8 cellular contexts compared by ENCODE assay signal in the genomic region with DNA sequence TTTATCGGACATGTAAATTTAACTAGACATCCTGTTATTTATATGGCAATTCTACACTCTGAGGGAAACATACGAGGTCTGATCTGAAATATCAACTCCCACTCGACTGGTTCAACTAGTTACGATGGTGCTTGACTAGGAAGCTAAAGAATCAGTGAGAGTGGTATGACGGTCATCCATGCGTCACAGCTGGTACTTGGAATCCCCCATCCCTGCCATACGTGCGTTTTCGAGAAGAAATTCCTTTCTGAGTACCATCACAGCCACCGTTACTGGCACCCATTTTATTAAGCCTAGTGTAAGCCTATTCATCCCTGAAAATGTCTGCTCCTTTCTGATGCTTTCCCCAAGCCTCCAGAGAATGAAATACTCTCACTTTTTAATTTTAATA. TPM values are rescaled to one million over a fixed set of nuclear protein-coding genes. Genes with fewer than 3 reads are reported as not detected.
A peak's percentile ranks its signal among the peaks of the same experiment; 100 is the strongest.
DNase-seq lines count a peak whose midpoint lies in the region; TF ChIP-seq lines count a peak whose summit lies in the region.

No MANE protein-coding gene starts in this region.

- peak overlapping the region; percentile 22; the same call in 1 of the 2 replicates for H3K27ac ChIP-seq in MM.1S (ENCODE audit: low read length)

- H3K4me3 ChIP-seq in MM.1S (ENCODE audit: low read length), result peak overlapping the region; percentile 58
- H3K4me3 ChIP-seq in lower leg skin (ENCODE audit: low read depth, poor library complexity, severe bottlenecking), result no peak overlapping the region

- H4K20me1 ChIP-seq in MM.1S (ENCODE audit: insufficient read depth, low read length), result no peaks in the 10 kb centered on the region

- no peaks in the 10 kb centered on the region for H3K9me3 ChIP-seq in MM.1S (replicated peaks; ENCODE audit: insufficient read depth, low read length)

- no peaks in the 10 kb centered on the region for H3K27me3 ChIP-seq in MM.1S (replicated peaks; ENCODE audit: insufficient read depth, low read length)

- no peak for TF ChIP-seq POLR2A in lower leg skin (IDR thresholded peaks at IDR 0.05)

- no peaks in the 10 kb centered on the region for H3K9me3 Mint-ChIP-seq in endothelial cell (ENCODE audit: unreplicated experiment)
- no peaks in the 10 kb centered on the region for H3K9me3 Mint-ChIP-seq in nephron progenitor cell

- peak overlapping the region; percentile 62 for H3K4me2 ChIP-seq in MM.1S (ENCODE audit: low read depth, low read length)

- H3K9ac ChIP-seq in MM.1S (ENCODE audit: low read length), result peak overlapping the region; percentile 37; the same call in 1 of the 2 replicates

- TF ChIP-seq CTCF in MM.1S (IDR thresholded peaks at IDR 0.05; ENCODE audit: low read length), result no peak
- no peak for TF ChIP-seq CTCF in endothelial cell (IDR thresholded peaks at IDR 0.05; ENCODE audit: unreplicated experiment)
- no peak for TF ChIP-seq CTCF in nephron progenitor cell (IDR thresholded peaks at IDR 0.05)
- no peak for TF ChIP-seq CTCF in lower leg skin (IDR thresholded peaks at IDR 0.05)

- H3F3A ChIP-seq in MM.1S (ENCODE audit: insufficient read depth, low read length), result no peaks in the 10 kb centered on the region

- DNase-seq in DMS53 treated with DMSO at 0.1 percent for 48 hours (lab: John Stamatoyannopoulos, UW; ENCODE audit: unreplicated experiment) (peak; percentile 53), MM.1S (peak; percentile 6), endothelial cell (ENCODE audit: low spot score) (peak; percentile 4), nephron progenitor cell (peak; percentile 9), NCI-H226 (no peak), NOMO-1 treated with dmso at 0.1 percent for 144 hours (lab: John Stamatoyannopoulos, UW; ENCODE audit: unreplicated experiment) (no peak), lower leg skin (ENCODE audit: low spot score in 2 of 2) (no peak)
- peak; percentile 50 for DNase-seq in activated CD4-positive, alpha-beta T cell treated with anti-CD3 and anti-CD28 coated beads for 48 hours

- peak overlapping the region; percentile 26 for H2AFZ ChIP-seq in MM.1S (ENCODE audit: low read length)

- 1 to 37% methylated on average over 10 of the region's 10 CpGs for WGBS in lower leg skin, 2 donors

- H3K4me3 Mint-ChIP-seq in endothelial cell (ENCODE audit: unreplicated experiment) (peak overlapping the region; percentile 94), nephron progenitor cell (peak overlapping the region; percentile 92)

- no peaks in the 10 kb centered on the region for H3K9me2 ChIP-seq in MM.1S (replicated peaks; ENCODE audit: insufficient read depth, low read length)

- H3K79me2 ChIP-seq in MM.1S (ENCODE audit: low read length), result peaks cover 6% of the 10 kb centered on the region; the same call in 1 of the 2 replicates

- H3K27me3 Mint-ChIP-seq in endothelial cell (ENCODE audit: unreplicated experiment), result peaks cover 3% of the 10 kb centered on the region
- peaks cover 36% of the 10 kb centered on the region for H3K27me3 Mint-ChIP-seq in nephron progenitor cell (ENCODE audit: low read depth, poor library complexity)

- no peaks in the 10 kb centered on the region for H3K36me3 Mint-ChIP-seq in endothelial cell (ENCODE audit: low read depth, unreplicated experiment)
- H3K36me3 Mint-ChIP-seq in nephron progenitor cell (ENCODE audit: low read depth), result peaks cover 4% of the 10 kb centered on the region

- intact Hi-C loops in lower leg skin (cut with DNase I; ENCODE audit: low total_unique reads), result no loop called here

- peak overlapping the region; percentile 86 for H3K27ac Mint-ChIP-seq in endothelial cell (ENCODE audit: unreplicated experiment)
- H3K27ac Mint-ChIP-seq in nephron progenitor cell, result no peak overlapping the region

- H3K4me1 ChIP-seq in MM.1S (ENCODE audit: low read length), result no peaks in the 10 kb centered on the region

- H3K4me1 Mint-ChIP-seq in endothelial cell (ENCODE audit: unreplicated experiment) (peaks cover 5% of the 10 kb centered on the region), nephron progenitor cell (no peaks in the 10 kb centered on the region)

- no peaks in the 10 kb centered on the region for H3K36me3 ChIP-seq in MM.1S (replicated peaks; ENCODE audit: insufficient read depth, low read length)

RNA-seq across cellular contexts. Expression of gene PIGA, which starts 0.7 kb away (rescaled TPM):
- total RNA-seq in endothelial cell (ENCODE audit: unreplicated experiment) (12.8 TPM), lower leg skin (10 to 100 TPM in 3 of 4 donors, 1 to 10 TPM in 1; 9.5 to 28.6 (median 14.1) TPM)

RNA-seq across cellular contexts. Expression of gene ASB11, which starts 20.6 kb away (rescaled TPM):
- total RNA-seq in endothelial cell (ENCODE audit: unreplicated experiment) (not detected), lower leg skin (1 to 10 TPM in 2 of 4 donors, under 1 TPM in 1, not detected in 1; 0.55 to 1.8 (median 1.7) TPM)

RNA-seq across cellular contexts. Expression of gene VEGFD, which starts 48.2 kb away (rescaled TPM):
- total RNA-seq in endothelial cell (ENCODE audit: unreplicated experiment), result 0.56 TPM
- 1 to 10 TPM in 2 of 4 donors, not detected in 2; 1.5 to 1.8 TPM for total RNA-seq in lower leg skin

Comparison
In these comparisons a context has a peak if more than half of its experiments do, and no peak if none do; other contexts are left out.
1. DNase-seq: peak in DMS53 treated with DMSO at 0.1 percent for 48 hours (single experiment), MM.1S (single experiment), activated CD4-positive, alpha-beta T cell treated with anti-CD3 and anti-CD28 coated beads for 48 hours (single experiment), endothelial cell (single experiment) and nephron progenitor cell (single experiment); none in NCI-H226 (single experiment), NOMO-1 treated with dmso at 0.1 percent for 144 hours (single experiment) and lower leg skin (0 of 2).